ENCODE assay signal across 1 cellular context in genomic region chr13:110393761-110394160, GRCh38.
TF ChIP-seq lines count a peak whose summit lies in the region.

No MANE protein-coding gene starts in this region.

TF ChIP-seq in IMR-90, 13 proteins besides CTCF, POLR2A, EP300 and RAD21 (continued from another document):
- no peak for TF ChIP-seq MAFK (IDR thresholded peaks at IDR 0.05; ENCODE audit: low read depth, low read length)
- no peak for TF ChIP-seq RFX5 (IDR thresholded peaks at IDR 0.05; ENCODE audit: low read depth, low read length)
- no peak for TF ChIP-seq CHD1 (IDR thresholded peaks at IDR 0.05; ENCODE audit: low read depth, low read length)
- no peak for TF ChIP-seq BHLHE40 (IDR thresholded peaks at IDR 0.05; ENCODE audit: low read depth, low read length)
TF ChIP-seq in IMR-90: peak in this region for 0.
